Comparison of ENCODE assay signal across 30 cellular contexts in the genomic region with DNA sequence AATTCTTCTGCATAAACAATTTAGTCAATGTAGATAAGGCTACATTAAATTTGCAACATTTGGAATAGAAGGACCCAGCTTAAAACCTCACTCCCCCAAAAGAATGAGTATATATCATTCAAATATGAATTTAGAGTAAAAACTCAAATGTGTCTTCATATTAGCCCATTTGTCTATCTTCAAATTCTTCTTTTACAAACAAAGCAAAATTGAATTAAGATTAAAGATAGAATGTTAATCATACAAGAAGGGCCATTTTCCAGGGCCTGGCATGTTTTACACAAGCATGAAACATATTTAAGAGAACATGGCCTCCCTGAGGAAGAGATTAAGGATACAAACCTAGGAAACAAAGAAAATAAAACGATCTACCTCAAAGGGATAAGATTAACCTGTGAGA. TPM values are rescaled to one million over a fixed set of nuclear protein-coding genes. Genes with fewer than 3 reads are reported as not detected.
"Had no signal": no experiment of that assay in that cellular context is flagged by ENCODE, and none has a peak within 500 bp of the region (broad histone marks: within the 10 kb centered on the region; RNA-seq: fewer than 3 reads in every experiment).

No MANE protein-coding gene starts in this region.

- H3K4me3 Mint-ChIP-seq: dendritic cell treated with granulocyte-macrophage colony-stimulating factor and Interleukin-4, amounts not matched to agents 40 ng/mL and 50 ng/mL, for 4 days; effector memory CD8-positive, alpha-beta T cell; endodermal cell had no signal

- H3K4me3 ChIP-seq: colonic mucosa, coronary artery, dorsolateral prefrontal cortex, esophagus muscularis mucosa, esophagus squamous epithelium, gastrocnemius medialis, gastroesophageal sphincter, heart left ventricle, heart right ventricle had no signal

- ATAC-seq: effector memory CD8-positive, alpha-beta T cell; esophagus mucosa; foreskin keratinocyte; gastrocnemius medialis; gastroesophageal sphincter; heart left ventricle; heart right ventricle had no signal

- H3K9me3 ChIP-seq: colonic mucosa, esophagus muscularis mucosa, esophagus squamous epithelium, gastrocnemius medialis, gastroesophageal sphincter, heart left ventricle, heart right ventricle had no signal

- H3K9me3 Mint-ChIP-seq: dendritic cell treated with granulocyte-macrophage colony-stimulating factor and Interleukin-4, amounts not matched to agents 40 ng/mL and 50 ng/mL, for 4 days; endodermal cell had no signal

- H3K36me3 ChIP-seq: colonic mucosa, esophagus muscularis mucosa, esophagus squamous epithelium, gastrocnemius medialis, gastroesophageal sphincter, heart left ventricle, heart right ventricle had no signal

- H3K4me1 ChIP-seq: colonic mucosa, esophagus muscularis mucosa, esophagus squamous epithelium, foreskin keratinocyte, gastrocnemius medialis, gastroesophageal sphincter, heart left ventricle, heart right ventricle had no signal

- DNase-seq: colonic mucosa; cortex of kidney; dermis blood vessel endothelial cell; dorsolateral prefrontal cortex; effector CD4-positive, alpha-beta T cell; effector CD8-positive, alpha-beta T cell; effector memory CD4-positive, alpha-beta T cell; effector memory CD8-positive, alpha-beta T cell; endodermal cell; erythroblast; esophagus squamous epithelium; foreskin fibroblast; foreskin keratinocyte; foreskin melanocyte; gastrocnemius medialis; glutamatergic neuron; head of caudate nucleus; heart left ventricle; heart right ventricle had no signal

- H3K27ac ChIP-seq: colonic mucosa, coronary artery, dorsolateral prefrontal cortex, epithelial cell of prostate, esophagus muscularis mucosa, esophagus squamous epithelium, foreskin keratinocyte, gastrocnemius medialis, gastroesophageal sphincter, heart left ventricle, heart right ventricle had no signal

- H3K27me3 ChIP-seq: colonic mucosa had no signal

- H3K27ac Mint-ChIP-seq: dendritic cell treated with granulocyte-macrophage colony-stimulating factor and Interleukin-4, amounts not matched to agents 40 ng/mL and 50 ng/mL, for 4 days; effector memory CD8-positive, alpha-beta T cell; endodermal cell had no signal

- H3K4me1 Mint-ChIP-seq: endodermal cell had no signal

RNA-seq across cellular contexts. Expression of gene TOX3, which starts 8.4 kb away (rescaled TPM):
- total RNA-seq: dermis microvascular lymphatic vessel endothelial cell, endothelial cell of umbilical vein, fibroblast of lung, fibroblast of villous mesenchyme, foreskin keratinocyte, glomerular endothelial cell, heart right ventricle had no signal
- polyA plus RNA-seq: endothelial cell of umbilical vein, fibroblast of lung, heart left ventricle, heart right ventricle had no signal
